In the genomic region with DNA sequence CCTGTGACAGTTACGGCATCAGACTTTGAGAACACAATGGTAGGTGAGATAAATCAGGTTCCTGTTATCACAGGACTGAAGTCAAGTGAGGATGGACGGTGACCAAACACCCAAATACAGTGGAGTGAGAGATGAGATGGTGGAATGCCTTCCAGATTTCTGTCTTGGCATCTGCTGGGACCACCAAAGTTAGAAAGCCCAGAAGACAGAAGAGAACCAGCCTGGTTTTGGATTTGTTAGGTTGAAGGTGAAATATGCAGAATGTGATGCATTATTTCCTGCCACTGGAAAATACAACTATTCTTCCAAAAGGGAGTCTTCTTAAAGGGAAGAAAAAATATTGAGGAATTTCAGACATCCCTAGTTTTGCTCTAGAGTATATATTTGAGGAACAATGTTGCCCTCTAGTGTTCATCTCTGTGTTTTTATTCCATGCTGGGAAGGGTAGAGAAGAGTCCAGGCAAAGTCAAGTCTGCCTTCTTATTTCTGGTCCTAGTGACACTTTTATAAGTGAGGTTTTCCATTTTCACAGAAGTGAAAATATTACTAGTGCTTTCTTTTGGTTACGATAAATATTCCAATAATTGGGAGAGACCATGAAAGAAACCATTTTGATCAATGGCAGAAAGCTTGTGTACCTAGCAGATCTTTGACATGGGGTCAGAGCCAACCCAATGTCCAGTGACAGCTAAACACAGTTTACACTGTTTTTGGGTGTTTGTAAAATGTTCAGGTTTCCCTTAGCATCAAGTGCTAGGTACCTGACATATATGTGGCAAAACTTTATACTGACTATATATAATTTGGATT, we compare ENCODE assay signal across 9 cellular contexts.
DNase-seq lines count a peak whose midpoint lies in the region; ATAC-seq and TF ChIP-seq lines count a peak whose summit lies in the region.
"Had no signal": no experiment of that assay in that cellular context is flagged by ENCODE, and none has a peak within 500 bp of the region (broad histone marks: within the 10 kb centered on the region; RNA-seq: fewer than 3 reads in every experiment).

No MANE protein-coding gene starts in this region.

- no peaks in the 10 kb centered on the region for H3K27me3 Mint-ChIP-seq in activated naive CD4-positive, alpha-beta T cell treated with anti-CD3 and anti-CD28 coated beads for 36 hours (ENCODE audit: low read depth)

- peak; percentile 69 for ATAC-seq in HG03378 (IDR thresholded peaks at IDR 0.05; ENCODE audit: unreplicated experiment)

- H3K36me3 Mint-ChIP-seq in activated naive CD4-positive, alpha-beta T cell treated with anti-CD3 and anti-CD28 coated beads for 36 hours (ENCODE audit: low read depth), result no peaks in the 10 kb centered on the region

- H3K9me3 Mint-ChIP-seq in activated naive CD4-positive, alpha-beta T cell treated with anti-CD3 and anti-CD28 coated beads for 36 hours, result peaks cover 4% of the 10 kb centered on the region

- H3K27me3 ChIP-seq in brain microvascular endothelial cell (replicated peaks) (no peaks in the 10 kb centered on the region), testis (no peaks in the 10 kb centered on the region)

- no peaks in the 10 kb centered on the region for H3K4me1 Mint-ChIP-seq in activated naive CD4-positive, alpha-beta T cell treated with anti-CD3 and anti-CD28 coated beads for 36 hours (ENCODE audit: low read depth)

- no peak overlapping the region for H3K4me3 ChIP-seq in brain microvascular endothelial cell (ENCODE audit: low read depth, low read length)
- no peak overlapping the region for H3K4me3 ChIP-seq in testis

- no peak overlapping the region for H3K4me3 Mint-ChIP-seq in activated naive CD4-positive, alpha-beta T cell treated with anti-CD3 and anti-CD28 coated beads for 36 hours
- H3K4me3 Mint-ChIP-seq: stimulated activated naive CD8-positive, alpha-beta T cell treated with anti-CD3 and anti-CD28 coated beads, Interleukin-15, Interleukin-2, amounts not matched to agents 100 ng/mL and 50 ng/mL, for 24 hours had no signal

- no peak for TF ChIP-seq POLR2A in testis (IDR thresholded peaks at IDR 0.05)

- TF ChIP-seq CTCF in brain microvascular endothelial cell (IDR thresholded peaks at IDR 0.05; ENCODE audit: low read depth, low read length, missing control alignments), result peak; percentile 54
- TF ChIP-seq CTCF in testis (IDR thresholded peaks at IDR 0.05), result peak; percentile 49 to 63 (median 53)

- CTCF ChIA-PET in activated naive CD4-positive, alpha-beta T cell treated with anti-CD3 and anti-CD28 coated beads for 36 hours (lab: Charles Lee), result interaction anchor here (0.6 to 2.9 kb wide), 9 partner anchors 8 to 337 kb away, joined by 3 to 17 read pairs (median 4); no protein-coding TSS in a partner anchor

- no peak overlapping the region for H3K27ac Mint-ChIP-seq in activated naive CD4-positive, alpha-beta T cell treated with anti-CD3 and anti-CD28 coated beads for 36 hours
- H3K27ac Mint-ChIP-seq: stimulated activated naive CD8-positive, alpha-beta T cell treated with anti-CD3 and anti-CD28 coated beads, Interleukin-15, Interleukin-2, amounts not matched to agents 100 ng/mL and 50 ng/mL, for 24 hours had no signal

- H3K9me3 ChIP-seq in testis, result no peaks in the 10 kb centered on the region

- H3K27ac ChIP-seq in brain microvascular endothelial cell (no peak overlapping the region), testis (no peak overlapping the region)

- intact Hi-C loops in testis (cut with DNase I; ENCODE audit: low total_unique reads), result no loop called here
- intact Hi-C loops in activated naive CD4-positive, alpha-beta T cell treated with anti-CD3 and anti-CD28 coated beads for 36 hours (cut with micrococcal nuclease), result loop anchor here (1.0 to 5.0 kb wide), 6 partner anchors 67 to 1027 kb away; no protein-coding TSS in a partner anchor

- in situ Hi-C loops in brain microvascular endothelial cell (cut with HindIII; ENCODE audit: low pct_ligation_motif_present, low sequenced_read_pairs), result loop anchor here (25.0 kb wide), 1 partner anchor 277 kb away; no protein-coding TSS in a partner anchor

- 64 to 79% methylated on average over 3 of the region's 3 CpGs for WGBS in testis, 2 donors

- H3K36me3 ChIP-seq in brain microvascular endothelial cell (replicated peaks), result no peaks in the 10 kb centered on the region
- H3K36me3 ChIP-seq in testis (ENCODE audit: low read depth, missing control alignments), result no peaks in the 10 kb centered on the region

- DNase-seq in SIG-M5 treated with dmso at 0.1 percent for 504 hours (lab: John Stamatoyannopoulos, UW; ENCODE audit: unreplicated experiment), result peak; percentile 64
- no peak for DNase-seq in SIG-M5 (lab: John Stamatoyannopoulos, UW)
- DNase-seq in NCI-H524 (lab: John Stamatoyannopoulos, UW), result peak; percentile 44 to 79
- DNase-seq in brain microvascular endothelial cell, result peak; percentile 71
- peak; percentile 74 for DNase-seq in iris pigment epithelial cell (ENCODE audit: low read depth)
- DNase-seq in testis, result no peak
- DNase-seq in activated naive CD4-positive, alpha-beta T cell treated with anti-CD3 and anti-CD28 coated beads for 36 hours, result no peak

- no peaks in the 10 kb centered on the region for H3K4me1 ChIP-seq in testis

Comparison
In these comparisons a context has a peak if more than half of its experiments do, and no peak if none do; other contexts are left out.
1. DNase-seq: peak in SIG-M5 treated with dmso at 0.1 percent for 504 hours (single experiment), NCI-H524 (2 of 2), brain microvascular endothelial cell (single experiment) and iris pigment epithelial cell (single experiment); none in SIG-M5 (single experiment), testis (single experiment) and activated naive CD4-positive, alpha-beta T cell treated with anti-CD3 and anti-CD28 coated beads for 36 hours (single experiment).